In genomic region chr6:158766621-158767435, GRCh38 we compare ENCODE assay signal across 1 cellular context.
TF ChIP-seq lines count a peak whose summit lies in the region.

No MANE protein-coding gene starts in this region.

TF ChIP-seq in HepG2, 621 proteins besides CTCF, POLR2A, EP300 and RAD21 (continued from another document):
- TF ChIP-seq ZNF639 (CRISPR knock-in tag; conservative IDR thresholded peaks at IDR 0.05) (no peak), PRDM10 (CRISPR knock-in tag; IDR thresholded peaks at IDR 0.05; ENCODE audit: low read depth) (no peak)
